In the genomic region with DNA sequence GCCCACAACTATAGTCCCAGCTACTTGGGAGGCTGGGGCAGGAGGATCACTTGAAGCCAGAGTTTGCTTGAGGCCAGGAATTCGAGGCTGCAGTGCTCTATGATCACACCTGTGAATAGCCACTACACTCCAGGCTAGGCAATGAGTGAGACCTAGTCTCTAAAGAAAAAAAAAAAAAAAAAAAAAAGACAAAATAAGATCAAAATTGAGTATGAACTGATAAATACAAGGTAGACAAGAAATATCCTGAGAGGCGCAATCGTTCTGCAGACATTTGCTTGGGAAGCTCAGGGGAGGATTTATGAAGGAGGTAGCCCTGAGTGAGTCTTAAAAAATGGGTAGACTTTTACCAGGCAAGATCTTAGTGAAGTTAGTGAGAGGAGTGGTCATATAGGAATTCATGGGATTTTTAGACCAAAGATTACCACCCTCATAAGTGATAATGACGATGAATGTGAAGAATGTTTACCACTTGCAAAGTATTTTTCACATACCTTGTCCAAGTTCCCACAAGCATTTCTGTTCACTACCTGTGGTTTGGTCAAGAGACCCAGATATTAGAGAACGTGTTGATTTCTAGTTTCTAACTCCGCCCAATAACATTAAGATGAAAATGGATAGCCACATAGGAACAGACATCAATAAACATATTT, we compare ENCODE assay signal across 1 cellular context.
TF ChIP-seq lines count a peak whose summit lies in the region.

No MANE protein-coding gene starts in this region.

TF ChIP-seq in HepG2, 621 proteins besides CTCF, POLR2A, EP300 and RAD21 (continued from another document):
- TF ChIP-seq, protein P1, sequence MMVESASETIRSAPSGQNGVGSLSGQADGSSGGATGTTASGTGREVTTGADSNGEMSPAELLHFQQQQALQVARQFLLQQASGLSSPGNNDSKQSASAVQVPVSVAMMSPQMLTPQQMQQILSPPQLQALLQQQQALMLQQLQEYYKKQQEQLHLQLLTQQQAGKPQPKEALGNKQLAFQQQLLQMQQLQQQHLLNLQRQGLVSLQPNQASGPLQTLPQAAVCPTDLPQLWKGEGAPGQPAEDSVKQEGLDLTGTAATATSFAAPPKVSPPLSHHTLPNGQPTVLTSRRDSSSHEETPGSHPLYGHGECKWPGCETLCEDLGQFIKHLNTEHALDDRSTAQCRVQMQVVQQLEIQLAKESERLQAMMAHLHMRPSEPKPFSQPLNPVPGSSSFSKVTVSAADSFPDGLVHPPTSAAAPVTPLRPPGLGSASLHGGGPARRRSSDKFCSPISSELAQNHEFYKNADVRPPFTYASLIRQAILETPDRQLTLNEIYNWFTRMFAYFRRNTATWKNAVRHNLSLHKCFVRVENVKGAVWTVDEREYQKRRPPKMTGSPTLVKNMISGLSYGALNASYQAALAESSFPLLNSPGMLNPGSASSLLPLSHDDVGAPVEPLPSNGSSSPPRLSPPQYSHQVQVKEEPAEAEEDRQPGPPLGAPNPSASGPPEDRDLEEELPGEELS (CRISPR knock-in tag; IDR thresholded peaks at IDR 0.05), result no peak
- TF ChIP-seq, protein P2, sequence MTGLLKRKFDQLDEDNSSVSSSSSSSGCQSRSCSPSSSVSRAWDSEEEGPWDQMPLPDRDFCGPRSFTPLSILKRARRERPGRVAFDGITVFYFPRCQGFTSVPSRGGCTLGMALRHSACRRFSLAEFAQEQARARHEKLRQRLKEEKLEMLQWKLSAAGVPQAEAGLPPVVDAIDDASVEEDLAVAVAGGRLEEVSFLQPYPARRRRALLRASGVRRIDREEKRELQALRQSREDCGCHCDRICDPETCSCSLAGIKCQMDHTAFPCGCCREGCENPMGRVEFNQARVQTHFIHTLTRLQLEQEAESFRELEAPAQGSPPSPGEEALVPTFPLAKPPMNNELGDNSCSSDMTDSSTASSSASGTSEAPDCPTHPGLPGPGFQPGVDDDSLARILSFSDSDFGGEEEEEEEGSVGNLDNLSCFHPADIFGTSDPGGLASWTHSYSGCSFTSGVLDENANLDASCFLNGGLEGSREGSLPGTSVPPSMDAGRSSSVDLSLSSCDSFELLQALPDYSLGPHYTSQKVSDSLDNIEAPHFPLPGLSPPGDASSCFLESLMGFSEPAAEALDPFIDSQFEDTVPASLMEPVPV (CRISPR knock-in tag; IDR thresholded peaks at IDR 0.05), result no peak
- TF ChIP-seq STAT6 (CRISPR knock-in tag; IDR thresholded peaks at IDR 0.05; ENCODE audit: borderline replicate concordance), result no peak
- no peak for TF ChIP-seq E2F2 (CRISPR knock-in tag; IDR thresholded peaks at IDR 0.05; ENCODE audit: borderline replicate concordance)
- no peak for TF ChIP-seq ZBTB3 (CRISPR knock-in tag; IDR thresholded peaks at IDR 0.05; ENCODE audit: borderline replicate concordance, low read depth)
- no peak for TF ChIP-seq KLF16 (CRISPR knock-in tag; IDR thresholded peaks at IDR 0.05)
- TF ChIP-seq FOXC1 (CRISPR knock-in tag; IDR thresholded peaks at IDR 0.05; ENCODE audit: borderline replicate concordance), result no peak
- TF ChIP-seq, protein P3, sequence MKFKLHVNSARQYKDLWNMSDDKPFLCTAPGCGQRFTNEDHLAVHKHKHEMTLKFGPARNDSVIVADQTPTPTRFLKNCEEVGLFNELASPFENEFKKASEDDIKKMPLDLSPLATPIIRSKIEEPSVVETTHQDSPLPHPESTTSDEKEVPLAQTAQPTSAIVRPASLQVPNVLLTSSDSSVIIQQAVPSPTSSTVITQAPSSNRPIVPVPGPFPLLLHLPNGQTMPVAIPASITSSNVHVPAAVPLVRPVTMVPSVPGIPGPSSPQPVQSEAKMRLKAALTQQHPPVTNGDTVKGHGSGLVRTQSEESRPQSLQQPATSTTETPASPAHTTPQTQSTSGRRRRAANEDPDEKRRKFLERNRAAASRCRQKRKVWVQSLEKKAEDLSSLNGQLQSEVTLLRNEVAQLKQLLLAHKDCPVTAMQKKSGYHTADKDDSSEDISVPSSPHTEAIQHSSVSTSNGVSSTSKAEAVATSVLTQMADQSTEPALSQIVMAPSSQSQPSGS (CRISPR knock-in tag; IDR thresholded peaks at IDR 0.05), result no peak
- no peak for TF ChIP-seq RELA (CRISPR knock-in tag; IDR thresholded peaks at IDR 0.05)
- TF ChIP-seq, protein P4, sequence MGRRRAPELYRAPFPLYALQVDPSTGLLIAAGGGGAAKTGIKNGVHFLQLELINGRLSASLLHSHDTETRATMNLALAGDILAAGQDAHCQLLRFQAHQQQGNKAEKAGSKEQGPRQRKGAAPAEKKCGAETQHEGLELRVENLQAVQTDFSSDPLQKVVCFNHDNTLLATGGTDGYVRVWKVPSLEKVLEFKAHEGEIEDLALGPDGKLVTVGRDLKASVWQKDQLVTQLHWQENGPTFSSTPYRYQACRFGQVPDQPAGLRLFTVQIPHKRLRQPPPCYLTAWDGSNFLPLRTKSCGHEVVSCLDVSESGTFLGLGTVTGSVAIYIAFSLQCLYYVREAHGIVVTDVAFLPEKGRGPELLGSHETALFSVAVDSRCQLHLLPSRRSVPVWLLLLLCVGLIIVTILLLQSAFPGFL (CRISPR knock-in tag; IDR thresholded peaks at IDR 0.05), result no peak
- no peak for TF ChIP-seq TEAD3 (CRISPR knock-in tag; optimal IDR thresholded peaks at IDR 0.05; ENCODE audit: borderline replicate concordance)
- TF ChIP-seq ZNF562 (CRISPR knock-in tag; IDR thresholded peaks at IDR 0.05; ENCODE audit: borderline replicate concordance), result no peak
- no peak for TF ChIP-seq GFI1 (CRISPR knock-in tag; IDR thresholded peaks at IDR 0.05; ENCODE audit: borderline replicate concordance)
TF ChIP-seq in HepG2: peak in this region for 0.
